Comparison of ENCODE assay signal across 1 cellular context in genomic region chr22:38802671-38803121, GRCh38.
A peak's percentile ranks its signal among the peaks of the same experiment; 100 is the strongest.
TF ChIP-seq lines count a peak whose summit lies in the region.

No MANE protein-coding gene starts in this region.

TF ChIP-seq in Ishikawa, 13 proteins besides CTCF, POLR2A, EP300 and RAD21 (continued from another document):
- no peak for TF ChIP-seq REST (IDR thresholded peaks at IDR 0.05; ENCODE audit: low read depth)
- no peak for TF ChIP-seq CREB1 (IDR thresholded peaks at IDR 0.05; ENCODE audit: low read depth)
- TF ChIP-seq TAF1 (IDR thresholded peaks at IDR 0.05; ENCODE audit: low read depth): no peak
- TF ChIP-seq TEAD4 (IDR thresholded peaks at IDR 0.05): peak; percentile 95
- no peak; the same call in 1 of the 2 replicates for TF ChIP-seq YY1 (IDR thresholded peaks at IDR 0.05; ENCODE audit: low read depth)
- TF ChIP-seq MAX (IDR thresholded peaks at IDR 0.05): no peak
- no peak for TF ChIP-seq EGR1 (IDR thresholded peaks at IDR 0.05)
- TF ChIP-seq TCF12 (IDR thresholded peaks at IDR 0.05; ENCODE audit: low read depth): peak; percentile 87
